In the genomic region with DNA sequence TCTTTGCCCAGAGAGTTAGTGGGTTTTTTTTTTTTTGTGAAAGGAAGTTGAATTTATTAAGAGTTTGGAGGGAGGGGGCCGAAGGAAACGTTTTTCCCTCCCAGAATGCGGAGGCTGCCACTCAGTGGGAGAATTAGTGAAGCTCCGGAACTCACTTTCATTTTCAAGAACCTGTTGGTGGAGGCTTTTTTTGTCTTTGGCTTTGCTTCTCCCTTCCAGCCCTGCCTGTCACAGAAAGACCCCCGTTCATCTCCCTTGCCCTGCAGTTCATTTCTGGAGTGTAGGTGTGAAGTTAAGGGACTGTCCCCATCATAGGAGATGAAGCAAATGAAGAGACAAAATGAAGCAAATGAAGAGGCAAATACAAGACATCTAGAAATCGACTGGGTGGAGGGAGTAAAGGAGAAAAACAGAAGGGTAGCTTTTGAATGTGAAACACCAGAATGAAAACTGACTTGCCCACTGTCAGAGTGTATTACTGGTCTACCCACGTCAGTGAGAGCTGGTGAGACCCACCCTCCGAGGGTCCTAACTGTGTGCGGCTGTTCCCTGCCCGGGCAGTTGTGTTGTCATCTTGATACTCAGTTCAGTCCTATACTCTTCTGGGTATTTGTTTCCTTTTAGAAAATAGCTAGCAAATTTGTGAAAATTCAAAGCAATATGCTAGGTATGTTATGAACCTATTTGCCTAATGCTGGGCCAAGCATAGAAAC, we compare ENCODE assay signal across 8 cellular contexts.
DNase-seq lines count a peak whose midpoint lies in the region; ATAC-seq lines count a peak whose summit lies in the region.

No MANE protein-coding gene starts in this region.

- DNase-seq in AG20443 (ENCODE audit: low spot score) (peak; percentile 29), NOMO-1 treated with dmso at 0.1 percent for 144 hours (lab: John Stamatoyannopoulos, UW; ENCODE audit: unreplicated experiment) (peak; percentile 52), NCI-H69 (lab: John Stamatoyannopoulos, UW) (no peak), mesenteric fat pad (ENCODE audit: low spot score) (no peak)
- DNase-seq in natural killer cell treated with Interleukin-12 subunit alpha and Interleukin-12 subunit beta and Interleukin-15 and Interleukin-18, amount 100 ng/mL, for 72 hours (ENCODE audit: low spot score) = peak; percentile 70

- peak overlapping the region; percentile 84 for H3K4me3 Mint-ChIP-seq in natural killer cell treated with Interleukin-12 subunit alpha and Interleukin-12 subunit beta and Interleukin-15 and Interleukin-18, amount 100 ng/mL, for 72 hours

- H3K27ac ChIP-seq in cingulate gyrus (ENCODE audit: low read depth, low read length) = peak overlapping the region; percentile 2

- no peaks in the 10 kb centered on the region for H3K36me3 Mint-ChIP-seq in natural killer cell treated with Interleukin-12 subunit alpha and Interleukin-12 subunit beta and Interleukin-15 and Interleukin-18, amount 100 ng/mL, for 72 hours

- ATAC-seq in GM19463 (IDR thresholded peaks at IDR 0.05; ENCODE audit: unreplicated experiment) (peak; percentile 40), GM19328 (IDR thresholded peaks at IDR 0.05; ENCODE audit: unreplicated experiment) (no peak)
- ATAC-seq in natural killer cell treated with Interleukin-12 subunit alpha and Interleukin-12 subunit beta and Interleukin-15 and Interleukin-18, amount 100 ng/mL, for 72 hours = peak; percentile 75 to 86

- no peaks in the 10 kb centered on the region for H3K9me3 Mint-ChIP-seq in natural killer cell treated with Interleukin-12 subunit alpha and Interleukin-12 subunit beta and Interleukin-15 and Interleukin-18, amount 100 ng/mL, for 72 hours

- peaks cover 60 to 75% of the 10 kb centered on the region in 2 donors for H3K4me1 Mint-ChIP-seq in natural killer cell treated with Interleukin-12 subunit alpha and Interleukin-12 subunit beta and Interleukin-15 and Interleukin-18, amount 100 ng/mL, for 72 hours (ENCODE audit: low read depth in 2 of 2)

- peak overlapping the region; percentile 75 to 86 for H3K27ac Mint-ChIP-seq in natural killer cell treated with Interleukin-12 subunit alpha and Interleukin-12 subunit beta and Interleukin-15 and Interleukin-18, amount 100 ng/mL, for 72 hours

- H3K27me3 Mint-ChIP-seq in natural killer cell treated with Interleukin-12 subunit alpha and Interleukin-12 subunit beta and Interleukin-15 and Interleukin-18, amount 100 ng/mL, for 72 hours = no peaks in the 10 kb centered on the region

Comparison
In these comparisons a context has a peak if more than half of its experiments do, and no peak if none do; other contexts are left out.
1. DNase-seq: peak in AG20443 (single experiment), NOMO-1 treated with dmso at 0.1 percent for 144 hours (single experiment) and natural killer cell treated with Interleukin-12 subunit alpha and Interleukin-12 subunit beta and Interleukin-15 and Interleukin-18, amount 100 ng/mL, for 72 hours (single experiment); none in NCI-H69 (single experiment) and mesenteric fat pad (single experiment).